21 cellular contexts compared by ENCODE assay signal in the genomic region with DNA sequence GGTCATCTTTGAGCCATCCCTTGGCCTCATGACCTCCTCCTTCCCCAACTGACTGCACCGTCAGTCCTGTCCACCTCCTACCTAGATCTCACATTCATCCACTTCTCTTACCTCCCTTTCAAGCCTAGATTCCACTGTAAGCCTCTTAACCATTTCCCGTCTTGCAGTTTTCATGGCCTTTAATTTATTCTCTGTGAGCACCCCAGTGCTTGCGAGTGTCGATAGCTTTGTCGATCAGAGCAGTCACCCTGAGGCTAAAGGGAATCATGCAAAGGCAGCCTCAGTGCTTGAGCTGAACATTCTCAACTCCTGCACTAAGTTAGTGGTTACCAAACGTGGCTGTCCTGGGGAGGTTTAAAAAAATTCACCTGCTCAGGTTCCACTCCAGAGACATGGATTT. TPM values are rescaled to one million over a fixed set of nuclear protein-coding genes. Genes with fewer than 3 reads are reported as not detected.
DNase-seq lines count a peak whose midpoint lies in the region; ATAC-seq lines count a peak whose summit lies in the region.
"Had no signal": no experiment of that assay in that cellular context is flagged by ENCODE, and none has a peak within 500 bp of the region (broad histone marks: within the 10 kb centered on the region; RNA-seq: fewer than 3 reads in every experiment).

No MANE protein-coding gene starts in this region.

- POLR2A ChIA-PET in activated CD4-positive, alpha-beta T cell treated with anti-CD3 and anti-CD28 coated beads, Interleukin-2, amount 10 ng/mL, durations not matched to agents 7 days and 5 days (lab: Charles Lee) = interaction anchor here (0.7 kb wide), 1 partner anchor 22 kb away, joined by 3 read pairs; no protein-coding TSS in a partner anchor
- POLR2A ChIA-PET in CD8-positive, alpha-beta memory T cell (lab: Charles Lee) = interaction anchor here (0.7 to 1.6 kb wide), 5 partner anchors 8 to 65 kb away, joined by 3 to 14 read pairs (median 4); no protein-coding TSS in a partner anchor
- POLR2A ChIA-PET in naive thymus-derived CD4-positive, alpha-beta T cell (lab: Charles Lee) = interaction anchor here (0.6 to 14.3 kb wide), 10 partner anchors 10 to 160 kb away, joined by 3 to 288 read pairs (median 3); no protein-coding TSS in a partner anchor

- no peaks in the 10 kb centered on the region for H3K27me3 ChIP-seq in CD8-positive, alpha-beta memory T cell (ENCODE audit: insufficient read depth, low read length, poor library complexity, severe bottlenecking)
- H3K27me3 ChIP-seq in naive thymus-derived CD4-positive, alpha-beta T cell (ENCODE audit: control insufficient read depth in 2 of 2, insufficient read depth in 2 of 2, low read length in 2 of 2) = no peaks in the 10 kb centered on the region
- H3K27me3 ChIP-seq: hepatocyte, transverse colon had no signal

- ATAC-seq in activated T-helper 17 cell treated with anti-CD3 and anti-CD28 coated beads, Interleukin-2, amount 50 U/mL, for 72 hours (replicated peaks) = no peak
- ATAC-seq in naive thymus-derived CD4-positive, alpha-beta T cell = no peak
- no peak for ATAC-seq in Right ventricle myocardium inferior
- no peak for ATAC-seq in GM19035 (IDR thresholded peaks at IDR 0.05; ENCODE audit: unreplicated experiment)
- ATAC-seq: A549, GM23338 had no signal

- no peak overlapping the region for H3K27ac ChIP-seq in CD8-positive, alpha-beta memory T cell (ENCODE audit: low read depth, low read length)
- peak overlapping the region; percentile 60 for H3K27ac ChIP-seq in naive thymus-derived CD4-positive, alpha-beta T cell (ENCODE audit: low read depth, low read length)
- H3K27ac ChIP-seq: A549, C4-2B, coronary artery, hepatocyte, transverse colon had no signal

- H3K36me3 Mint-ChIP-seq in activated CD4-positive, alpha-beta T cell treated with anti-CD3 and anti-CD28 coated beads, Interleukin-2, amount 10 ng/mL, durations not matched to agents 7 days and 5 days (ENCODE audit: low read depth) = peaks cover 71% of the 10 kb centered on the region
- H3K36me3 Mint-ChIP-seq in CD8-positive, alpha-beta memory T cell = peaks cover 20 to 60% (median 32%) of the 10 kb centered on the region in 3 donors
- peaks cover 80% of the 10 kb centered on the region for H3K36me3 Mint-ChIP-seq in activated T-helper 17 cell treated with anti-CD3 and anti-CD28 coated beads, Interleukin-2, amount 50 U/mL, for 72 hours (ENCODE audit: low read depth)
- peaks cover 12 to 54% (median 39%) of the 10 kb centered on the region in 5 donors for H3K36me3 Mint-ChIP-seq in naive thymus-derived CD4-positive, alpha-beta T cell
- H3K36me3 Mint-ChIP-seq: brain had no signal

- H3K4me3 Mint-ChIP-seq in activated CD4-positive, alpha-beta T cell treated with anti-CD3 and anti-CD28 coated beads, Interleukin-2, amount 10 ng/mL, durations not matched to agents 7 days and 5 days = no peak overlapping the region
- peak overlapping the region in 4 of 7 donors; percentile 18 to 53 (median 29) for H3K4me3 Mint-ChIP-seq in CD8-positive, alpha-beta memory T cell
- H3K4me3 Mint-ChIP-seq in activated T-helper 17 cell treated with anti-CD3 and anti-CD28 coated beads, Interleukin-2, amount 50 U/mL, for 72 hours = no peak overlapping the region
- H3K4me3 Mint-ChIP-seq in naive thymus-derived CD4-positive, alpha-beta T cell = peak overlapping the region in 7 of 10 donors; percentile 11 to 74 (median 27)
- H3K4me3 Mint-ChIP-seq: brain, GM23338 had no signal

- peaks cover 90% of the 10 kb centered on the region for H3K4me1 Mint-ChIP-seq in activated CD4-positive, alpha-beta T cell treated with anti-CD3 and anti-CD28 coated beads, Interleukin-2, amount 10 ng/mL, durations not matched to agents 7 days and 5 days
- peaks cover 82 to 93% (median 92%) of the 10 kb centered on the region in 3 donors for H3K4me1 Mint-ChIP-seq in CD8-positive, alpha-beta memory T cell
- H3K4me1 Mint-ChIP-seq in activated T-helper 17 cell treated with anti-CD3 and anti-CD28 coated beads, Interleukin-2, amount 50 U/mL, for 72 hours = peaks cover 71% of the 10 kb centered on the region
- peaks cover 64 to 92% (median 89%) of the 10 kb centered on the region in 7 donors for H3K4me1 Mint-ChIP-seq in naive thymus-derived CD4-positive, alpha-beta T cell

- peaks cover 91% of the 10 kb centered on the region for H3K4me1 ChIP-seq in CD8-positive, alpha-beta memory T cell (ENCODE audit: insufficient read depth, low read length)
- peaks cover 81 to 83% of the 10 kb centered on the region in 2 donors for H3K4me1 ChIP-seq in naive thymus-derived CD4-positive, alpha-beta T cell (ENCODE audit: control insufficient read depth in 2 of 2, insufficient read depth in 2 of 2, low read length in 2 of 2)
- H3K4me1 ChIP-seq: A549 had no signal

- no peak for DNase-seq in activated CD4-positive, alpha-beta T cell treated with anti-CD3 and anti-CD28 coated beads, Interleukin-2, amount 10 ng/mL, durations not matched to agents 7 days and 5 days
- no peak for DNase-seq in activated CD4-positive, alpha-beta T cell treated with anti-CD3 and anti-CD28 coated beads, Interleukin-2, amount 50 U/mL, for 48 hours
- no peak for DNase-seq in CD8-positive, alpha-beta memory T cell
- peak in 1 of 9 donors; percentile 8 for DNase-seq in naive thymus-derived CD4-positive, alpha-beta T cell
- DNase-seq in Right ventricle myocardium inferior (ENCODE audit: missing footprints) (no peak), SHP77 (lab: John Stamatoyannopoulos, UW) (no peak)
- DNase-seq: foreskin fibroblast; mammary epithelial cell; NCI-H1436 treated with DMSO at 0.1 percent for 48 hours; NCI-H2227 treated with DMSO at 0.1 percent for 48 hours; stimulated activated naive CD4-positive, alpha-beta T cell; transverse colon had no signal

- peak overlapping the region; percentile 57 for H3K27ac Mint-ChIP-seq in activated CD4-positive, alpha-beta T cell treated with anti-CD3 and anti-CD28 coated beads, Interleukin-2, amount 10 ng/mL, durations not matched to agents 7 days and 5 days
- H3K27ac Mint-ChIP-seq in CD8-positive, alpha-beta memory T cell = peak overlapping the region; percentile 43 to 98 (median 84)
- H3K27ac Mint-ChIP-seq in activated T-helper 17 cell treated with anti-CD3 and anti-CD28 coated beads, Interleukin-2, amount 50 U/mL, for 72 hours = peak overlapping the region; percentile 69
- peak overlapping the region in 8 of 9 donors; percentile 31 to 92 (median 85) for H3K27ac Mint-ChIP-seq in naive thymus-derived CD4-positive, alpha-beta T cell
- H3K27ac Mint-ChIP-seq: brain, GM23338 had no signal

- H3K9me3 ChIP-seq in CD8-positive, alpha-beta memory T cell (ENCODE audit: low read length) = no peaks in the 10 kb centered on the region
- H3K9me3 ChIP-seq in naive thymus-derived CD4-positive, alpha-beta T cell (ENCODE audit: control insufficient read depth in 2 of 3, low read length in 3 of 3) = no peaks in the 10 kb centered on the region
- H3K9me3 ChIP-seq: A549, transverse colon had no signal

- peaks cover 4% of the 10 kb centered on the region for H3K9me3 Mint-ChIP-seq in activated CD4-positive, alpha-beta T cell treated with anti-CD3 and anti-CD28 coated beads, Interleukin-2, amount 10 ng/mL, durations not matched to agents 7 days and 5 days
- no peaks in the 10 kb centered on the region for H3K9me3 Mint-ChIP-seq in CD8-positive, alpha-beta memory T cell
- H3K9me3 Mint-ChIP-seq in activated T-helper 17 cell treated with anti-CD3 and anti-CD28 coated beads, Interleukin-2, amount 50 U/mL, for 72 hours = no peaks in the 10 kb centered on the region
- H3K9me3 Mint-ChIP-seq in naive thymus-derived CD4-positive, alpha-beta T cell = peaks cover 0 to 17% (median 0%) of the 10 kb centered on the region in 11 donors
- H3K9me3 Mint-ChIP-seq: GM23338 had no signal

- peaks cover 8% of the 10 kb centered on the region for H3K36me3 ChIP-seq in CD8-positive, alpha-beta memory T cell (ENCODE audit: insufficient read depth, low read length)
- H3K36me3 ChIP-seq in naive thymus-derived CD4-positive, alpha-beta T cell (ENCODE audit: control insufficient read depth in 2 of 3, insufficient read depth in 3 of 3, low read length in 3 of 3) = peaks cover 3 to 13% (median 10%) of the 10 kb centered on the region in 3 experiments
- H3K36me3 ChIP-seq: transverse colon had no signal

- H3K4me3 ChIP-seq in CD8-positive, alpha-beta memory T cell (ENCODE audit: low read length) = no peak overlapping the region
- H3K4me3 ChIP-seq in naive thymus-derived CD4-positive, alpha-beta T cell (ENCODE audit: low read length) = no peak overlapping the region
- H3K4me3 ChIP-seq: A549, coronary artery, GM23338, hepatocyte, transverse colon had no signal

- CTCF ChIA-PET in activated CD4-positive, alpha-beta T cell treated with anti-CD3 and anti-CD28 coated beads, Interleukin-2, amount 10 ng/mL, durations not matched to agents 7 days and 5 days (lab: Charles Lee) = interaction anchor here (0.9 to 7.7 kb wide), 8 partner anchors 9 to 878 kb away, joined by 3 to 82 read pairs (median 6); a partner anchor contains a TSS
- CTCF ChIA-PET in CD8-positive, alpha-beta memory T cell (lab: Charles Lee) = interaction anchor here (1.0 to 6.3 kb wide), 11 partner anchors 10 to 177 kb away, joined by 3 to 95 read pairs (median 8); no protein-coding TSS in a partner anchor
- CTCF ChIA-PET in naive thymus-derived CD4-positive, alpha-beta T cell (lab: Charles Lee) = interaction anchor here (0.6 to 6.8 kb wide), 15 partner anchors 9 to 1721 kb away, joined by 3 to 87 read pairs (median 6); a partner anchor contains a TSS

- intact Hi-C loops in naive thymus-derived CD4-positive, alpha-beta T cell (cut with micrococcal nuclease) = no loop called here
- intact Hi-C loops in Right ventricle myocardium inferior (cut with DNase I) = loop anchor here (2.0 kb wide), 1 partner anchor 39 kb away; no protein-coding TSS in a partner anchor

- H3K27me3 Mint-ChIP-seq in activated CD4-positive, alpha-beta T cell treated with anti-CD3 and anti-CD28 coated beads, Interleukin-2, amount 10 ng/mL, durations not matched to agents 7 days and 5 days = no peaks in the 10 kb centered on the region
- no peaks in the 10 kb centered on the region for H3K27me3 Mint-ChIP-seq in CD8-positive, alpha-beta memory T cell
- H3K27me3 Mint-ChIP-seq in activated T-helper 17 cell treated with anti-CD3 and anti-CD28 coated beads, Interleukin-2, amount 50 U/mL, for 72 hours = no peaks in the 10 kb centered on the region
- H3K27me3 Mint-ChIP-seq in naive thymus-derived CD4-positive, alpha-beta T cell = no peaks in the 10 kb centered on the region

RNA-seq across cellular contexts. Expression of a gene that starts 14.7 kb away (rescaled TPM):
- 10 to 100 TPM; 94.9 to 97.8 TPM for total RNA-seq in activated CD4-positive, alpha-beta T cell treated with anti-CD3 and anti-CD28 coated beads, Interleukin-2, amount 10 ng/mL, durations not matched to agents 7 days and 5 days
- 10 to 100 TPM; 74.7 to 75.2 TPM for total RNA-seq in CD8-positive, alpha-beta memory T cell
- polyA plus RNA-seq in CD8-positive, alpha-beta memory T cell = 200 TPM
- 10 to 100 TPM; 54.0 to 95.9 TPM for total RNA-seq in activated T-helper 17 cell treated with anti-CD3 and anti-CD28 coated beads, Interleukin-2, amount 50 U/mL, for 72 hours
- total RNA-seq in naive thymus-derived CD4-positive, alpha-beta T cell = 100 to 1,000 TPM in 4 of 5 experiments, 10 to 100 TPM in 1; 68.2 to 139 (median 116) TPM
- polyA plus RNA-seq in naive thymus-derived CD4-positive, alpha-beta T cell = 100 to 1,000 TPM in 1 of 2 donors, 10 to 100 TPM in 1; 63.3 to 134 TPM
- total RNA-seq in Right ventricle myocardium inferior = 9.4 TPM
- polyA plus RNA-seq: neural cell had no signal

Comparison
In these comparisons a context has a peak if more than half of its experiments do, and no peak if none do; other contexts are left out.
1. H3K4me3 Mint-ChIP-seq: peak in CD8-positive, alpha-beta memory T cell (4 of 7) and naive thymus-derived CD4-positive, alpha-beta T cell (7 of 10); none in activated CD4-positive, alpha-beta T cell treated with anti-CD3 and anti-CD28 coated beads, Interleukin-2, amount 10 ng/mL, durations not matched to agents 7 days and 5 days (single experiment) and activated T-helper 17 cell treated with anti-CD3 and anti-CD28 coated beads, Interleukin-2, amount 50 U/mL, for 72 hours (single experiment).
2. Peak in every context shown above with its lines, with median percentiles within 50 percentile points of each other: H3K27ac Mint-ChIP-seq.